Comparison of ENCODE assay signal across 1 cellular context in genomic region chr7:48140001-48140681, GRCh38.
TF ChIP-seq lines count a peak whose summit lies in the region.

No MANE protein-coding gene starts in this region.

TF ChIP-seq in HepG2, 621 proteins besides CTCF, POLR2A, EP300 and RAD21 (continued from another document and continues in another):
- TF ChIP-seq, protein P1, sequence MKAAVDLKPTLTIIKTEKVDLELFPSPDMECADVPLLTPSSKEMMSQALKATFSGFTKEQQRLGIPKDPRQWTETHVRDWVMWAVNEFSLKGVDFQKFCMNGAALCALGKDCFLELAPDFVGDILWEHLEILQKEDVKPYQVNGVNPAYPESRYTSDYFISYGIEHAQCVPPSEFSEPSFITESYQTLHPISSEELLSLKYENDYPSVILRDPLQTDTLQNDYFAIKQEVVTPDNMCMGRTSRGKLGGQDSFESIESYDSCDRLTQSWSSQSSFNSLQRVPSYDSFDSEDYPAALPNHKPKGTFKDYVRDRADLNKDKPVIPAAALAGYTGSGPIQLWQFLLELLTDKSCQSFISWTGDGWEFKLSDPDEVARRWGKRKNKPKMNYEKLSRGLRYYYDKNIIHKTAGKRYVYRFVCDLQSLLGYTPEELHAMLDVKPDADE (CRISPR knock-in tag; IDR thresholded peaks at IDR 0.05) = no peak
- TF ChIP-seq ZNF142 (CRISPR knock-in tag; IDR thresholded peaks at IDR 0.05) (no peak), ZNF766 (CRISPR knock-in tag; IDR thresholded peaks at IDR 0.05; ENCODE audit: borderline replicate concordance) (0 out of 2 replicates have a peak, but pooled peaks have one; percentile 39), HOXA9 (CRISPR knock-in tag; IDR thresholded peaks at IDR 0.05; ENCODE audit: borderline replicate concordance) (no peak), KLF15 (CRISPR knock-in tag; IDR thresholded peaks at IDR 0.05; ENCODE audit: borderline replicate concordance) (no peak), ZNF619 (CRISPR knock-in tag; IDR thresholded peaks at IDR 0.05) (no peak), NKX3-1 (CRISPR knock-in tag; IDR thresholded peaks at IDR 0.05) (no peak), EEA1 (CRISPR knock-in tag; IDR thresholded peaks at IDR 0.05; ENCODE audit: borderline replicate concordance) (no peak), AKNA (CRISPR knock-in tag; IDR thresholded peaks at IDR 0.05; ENCODE audit: borderline replicate concordance) (no peak), PAWR (CRISPR knock-in tag; IDR thresholded peaks at IDR 0.05; ENCODE audit: borderline replicate concordance) (no peak), ZNF432 (CRISPR knock-in tag; IDR thresholded peaks at IDR 0.05; ENCODE audit: borderline replicate concordance) (no peak), ELF4 (CRISPR knock-in tag; IDR thresholded peaks at IDR 0.05; ENCODE audit: borderline replicate concordance) (no peak), HES4 (CRISPR knock-in tag; IDR thresholded peaks at IDR 0.05; ENCODE audit: borderline replicate concordance) (no peak), ZBTB33 (CRISPR knock-in tag; IDR thresholded peaks at IDR 0.05) (no peak), ETV5 (CRISPR knock-in tag; IDR thresholded peaks at IDR 0.05; ENCODE audit: borderline replicate concordance) (peak; percentile 86), TFDP2 (CRISPR knock-in tag; IDR thresholded peaks at IDR 0.05) (0 out of 2 replicates have a peak, but pooled peaks have one; percentile 24), ZNF317 (CRISPR knock-in tag; IDR thresholded peaks at IDR 0.05) (no peak), KDM4B (CRISPR knock-in tag; IDR thresholded peaks at IDR 0.05) (peak; percentile 79; the same call in 1 of the 2 replicates), RXRB (CRISPR knock-in tag; IDR thresholded peaks at IDR 0.05; ENCODE audit: borderline replicate concordance) (peak; percentile 91; the same call in 1 of the 2 replicates), MTA1 (CRISPR knock-in tag; IDR thresholded peaks at IDR 0.05; ENCODE audit: borderline replicate concordance) (no peak; the same call in 1 of the 2 replicates), NR2F2 (IDR thresholded peaks at IDR 0.05; ENCODE audit: borderline replicate concordance, low read depth) (peak; percentile 92), MAF1 (CRISPR knock-in tag; IDR thresholded peaks at IDR 0.05; ENCODE audit: borderline replicate concordance) (no peak), NCOA2 (CRISPR knock-in tag; IDR thresholded peaks at IDR 0.05) (peak; percentile 94), ZNF749 (CRISPR knock-in tag; IDR thresholded peaks at IDR 0.05; ENCODE audit: borderline replicate concordance) (no peak), DNMT1 (CRISPR knock-in tag; IDR thresholded peaks at IDR 0.05) (no peak), MED8 (CRISPR knock-in tag; IDR thresholded peaks at IDR 0.05; ENCODE audit: insufficient replicate concordance) (no peak), IRX3 (CRISPR knock-in tag; IDR thresholded peaks at IDR 0.05; ENCODE audit: borderline replicate concordance, low read depth) (no peak), REPIN1 (CRISPR knock-in tag; IDR thresholded peaks at IDR 0.05; ENCODE audit: borderline replicate concordance, low read depth) (peak; percentile 35; the same call in 1 of the 2 replicates), ESRRA (CRISPR knock-in tag; IDR thresholded peaks at IDR 0.05; ENCODE audit: low read depth) (peak; percentile 75; the same call in 1 of the 2 replicates), CAMTA2 (CRISPR knock-in tag; IDR thresholded peaks at IDR 0.05; ENCODE audit: borderline replicate concordance) (no peak)
- TF ChIP-seq, protein P2, sequence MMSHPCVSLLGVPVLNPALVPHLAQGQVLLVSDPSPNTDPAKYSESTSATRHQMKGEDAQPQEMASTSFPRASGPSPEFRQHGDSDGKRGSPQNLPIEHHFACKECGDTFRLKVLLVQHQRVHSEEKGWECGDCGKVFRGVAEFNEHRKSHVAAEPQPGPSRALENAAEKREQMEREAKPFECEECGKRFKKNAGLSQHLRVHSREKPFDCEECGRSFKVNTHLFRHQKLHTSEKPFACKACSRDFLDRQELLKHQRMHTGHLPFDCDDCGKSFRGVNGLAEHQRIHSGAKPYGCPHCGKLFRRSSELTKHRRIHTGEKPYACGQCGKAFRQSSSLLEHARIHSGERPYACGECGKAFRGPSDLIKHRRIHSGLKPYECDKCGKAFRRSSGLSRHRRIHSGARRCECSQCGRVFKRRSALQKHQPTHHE (CRISPR knock-in tag; IDR thresholded peaks at IDR 0.05; ENCODE audit: borderline replicate concordance) = peak; percentile 68; the same call in 1 of the 2 replicates
- TF ChIP-seq, protein P3, sequence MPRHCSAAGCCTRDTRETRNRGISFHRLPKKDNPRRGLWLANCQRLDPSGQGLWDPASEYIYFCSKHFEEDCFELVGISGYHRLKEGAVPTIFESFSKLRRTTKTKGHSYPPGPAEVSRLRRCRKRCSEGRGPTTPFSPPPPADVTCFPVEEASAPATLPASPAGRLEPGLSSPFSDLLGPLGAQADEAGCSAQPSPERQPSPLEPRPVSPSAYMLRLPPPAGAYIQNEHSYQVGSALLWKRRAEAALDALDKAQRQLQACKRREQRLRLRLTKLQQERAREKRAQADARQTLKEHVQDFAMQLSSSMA (CRISPR knock-in tag; IDR thresholded peaks at IDR 0.05) = no peak
- TF ChIP-seq, protein P4, sequence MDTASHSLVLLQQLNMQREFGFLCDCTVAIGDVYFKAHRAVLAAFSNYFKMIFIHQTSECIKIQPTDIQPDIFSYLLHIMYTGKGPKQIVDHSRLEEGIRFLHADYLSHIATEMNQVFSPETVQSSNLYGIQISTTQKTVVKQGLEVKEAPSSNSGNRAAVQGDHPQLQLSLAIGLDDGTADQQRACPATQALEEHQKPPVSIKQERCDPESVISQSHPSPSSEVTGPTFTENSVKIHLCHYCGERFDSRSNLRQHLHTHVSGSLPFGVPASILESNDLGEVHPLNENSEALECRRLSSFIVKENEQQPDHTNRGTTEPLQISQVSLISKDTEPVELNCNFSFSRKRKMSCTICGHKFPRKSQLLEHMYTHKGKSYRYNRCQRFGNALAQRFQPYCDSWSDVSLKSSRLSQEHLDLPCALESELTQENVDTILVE (CRISPR knock-in tag; IDR thresholded peaks at IDR 0.05) = peak; percentile 86
